Comparison of ENCODE assay signal across 9 cellular contexts in the genomic region with DNA sequence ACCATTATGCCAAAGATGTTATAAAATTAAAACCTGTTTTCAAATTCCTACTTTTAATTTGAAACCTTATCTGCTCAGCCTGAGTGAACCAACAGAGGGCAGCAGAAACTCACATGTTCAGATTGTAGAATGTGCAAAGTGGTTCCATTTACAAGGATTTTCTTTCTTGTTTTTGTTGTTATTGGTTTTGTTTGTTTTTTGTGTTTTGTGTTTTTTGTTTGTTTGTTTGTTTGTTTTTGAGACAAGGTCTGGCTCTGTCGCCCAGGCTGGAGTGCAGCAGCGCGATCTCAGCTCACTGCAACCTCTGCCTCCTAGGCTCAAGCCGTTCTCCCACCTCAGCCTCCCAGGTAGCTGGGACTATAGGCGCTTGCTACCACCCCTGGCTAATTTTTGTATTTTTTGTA. TPM values are rescaled to one million over a fixed set of nuclear protein-coding genes. Genes with fewer than 3 reads are reported as not detected.
DNase-seq lines count a peak whose midpoint lies in the region; ATAC-seq and TF ChIP-seq lines count a peak whose summit lies in the region.
"Had no signal": no experiment of that assay in that cellular context is flagged by ENCODE, and none has a peak within 500 bp of the region (broad histone marks: within the 10 kb centered on the region; RNA-seq: fewer than 3 reads in every experiment).

No MANE protein-coding gene starts in this region.

- CTCF ChIA-PET in Caco-2 (lab: Charles Lee) = interaction anchor here (1.0 to 2.8 kb wide), 2 partner anchors 119 to 193 kb away, joined by 3 to 24 read pairs; a partner anchor contains a TSS

- BruUV-seq in Caco-2 (replicated peaks; lab: Mats Ljungman, UMichigan) = no TSS peak

- POLR2A ChIA-PET in Caco-2 (lab: Charles Lee) = no interaction called here

- H3K9me3 Mint-ChIP-seq in Caco-2 (ENCODE audit: unreplicated experiment) (no peaks in the 10 kb centered on the region), HFFc6 (no peaks in the 10 kb centered on the region)

- H3K9me3 ChIP-seq in Caco-2 = no peaks in the 10 kb centered on the region
- H3K9me3 ChIP-seq in RWPE2 (ENCODE audit: severe bottlenecking) = no peaks in the 10 kb centered on the region
- H3K9me3 ChIP-seq in mucosa of descending colon = no peaks in the 10 kb centered on the region

- H3K36me3 Mint-ChIP-seq in Caco-2 (ENCODE audit: insufficient read depth, unreplicated experiment) (peaks cover 6% of the 10 kb centered on the region), HFFc6 (ENCODE audit: low read depth) (no peaks in the 10 kb centered on the region; the same call in 1 of the 2 replicates)

- DNase-seq in Caco-2 = peak; percentile 44 to 56
- peak; percentile 54 for DNase-seq in HFFc6
- DNase-seq in RWPE2 (ENCODE audit: low spot score) = no peak
- no peak for DNase-seq in coronary artery (ENCODE audit: low spot score)
- peak in 1 of 3 donors; percentile 73 for DNase-seq in mucosa of descending colon
- DNase-seq in NCI-H446 treated with DMSO at 0.1 percent for 48 hours (lab: John Stamatoyannopoulos, UW) = no peak

- H3K27ac ChIP-seq in RWPE2 (ENCODE audit: poor library complexity, severe bottlenecking) = no peak overlapping the region
- no peak overlapping the region for H3K27ac ChIP-seq in coronary artery

- no peaks in the 10 kb centered on the region for H3K27me3 ChIP-seq in Caco-2 (replicated peaks; ENCODE audit: control insufficient read depth, insufficient read depth, low read length)
- H3K27me3 ChIP-seq in RWPE2 (ENCODE audit: insufficient read depth, poor library complexity, severe bottlenecking) = no peaks in the 10 kb centered on the region

- no peak overlapping the region for H3K27ac Mint-ChIP-seq in Caco-2 (ENCODE audit: unreplicated experiment)
- no peak overlapping the region for H3K27ac Mint-ChIP-seq in HFFc6
- H3K27ac Mint-ChIP-seq: T-cell had no signal

- H3K4me3 Mint-ChIP-seq in Caco-2 (ENCODE audit: unreplicated experiment) (no peak overlapping the region), HFFc6 (no peak overlapping the region)
- H3K4me3 Mint-ChIP-seq: T-cell had no signal

- no peaks in the 10 kb centered on the region for H3K36me3 ChIP-seq in Caco-2 (ENCODE audit: control insufficient read depth, insufficient read depth, low read length)
- H3K36me3 ChIP-seq in RWPE2 (ENCODE audit: low read depth) = no peaks in the 10 kb centered on the region
- H3K36me3 ChIP-seq in mucosa of descending colon (ENCODE audit: low read depth) = no peaks in the 10 kb centered on the region

- H3K27me3 Mint-ChIP-seq in Caco-2 (ENCODE audit: insufficient read depth, unreplicated experiment) (no peaks in the 10 kb centered on the region), HFFc6 (ENCODE audit: insufficient read depth) (no peaks in the 10 kb centered on the region)
- H3K27me3 Mint-ChIP-seq: T-cell had no signal

- H3K4me1 Mint-ChIP-seq in Caco-2 (ENCODE audit: low read depth, unreplicated experiment) (peaks cover 13% of the 10 kb centered on the region), HFFc6 (ENCODE audit: low read depth) (peaks cover 35% of the 10 kb centered on the region)
- H3K4me1 Mint-ChIP-seq: T-cell had no signal

- peak; percentile 51 for ATAC-seq in RWPE2 (ENCODE audit: low read depth)
- ATAC-seq in mucosa of descending colon = peak; percentile 58
- ATAC-seq in HG03095 (IDR thresholded peaks at IDR 0.05; ENCODE audit: unreplicated experiment) = no peak
- no peak for ATAC-seq in GM18870 (IDR thresholded peaks at IDR 0.05; ENCODE audit: unreplicated experiment)
- ATAC-seq: T-cell had no signal

- peaks cover 37% of the 10 kb centered on the region for H3K4me1 ChIP-seq in Caco-2
- peaks cover 9% of the 10 kb centered on the region for H3K4me1 ChIP-seq in RWPE2 (ENCODE audit: insufficient read depth, poor library complexity, severe bottlenecking)
- no peaks in the 10 kb centered on the region for H3K4me1 ChIP-seq in mucosa of descending colon (ENCODE audit: low read depth)

- TF ChIP-seq CTCF in Caco-2 (IDR thresholded peaks at IDR 0.05; ENCODE audit: insufficient read depth in 1 of 2, low read depth in 1 of 2, low read length in 1 of 2, severe bottlenecking in 1 of 2, unreplicated experiment in 1 of 2) (peak; percentile 64 to 80), HFFc6 (IDR thresholded peaks at IDR 0.05) (peak; percentile 92), RWPE2 (IDR thresholded peaks at IDR 0.05; ENCODE audit: poor library complexity, severe bottlenecking) (peak; percentile 98), coronary artery (IDR thresholded peaks at IDR 0.05) (peak; percentile 76), mucosa of descending colon (IDR thresholded peaks at IDR 0.05) (peak; percentile 51)

- H3K4me3 ChIP-seq in Caco-2 (ENCODE audit: low read depth, low read length) = no peak overlapping the region
- no peak overlapping the region for H3K4me3 ChIP-seq in RWPE2 (ENCODE audit: severe bottlenecking)
- no peak overlapping the region for H3K4me3 ChIP-seq in coronary artery
- H3K4me3 ChIP-seq in mucosa of descending colon = no peak overlapping the region

- intact Hi-C loops in Caco-2 (cut with micrococcal nuclease; ENCODE audit: unreplicated experiment) (loop anchor here (1.0 kb wide), 3 partner anchors 120 to 194 kb away; a partner anchor contains a TSS), mucosa of descending colon (cut with DNase I, micrococcal nuclease) (loop anchor here (5.0 kb wide), 1 partner anchor 121 kb away; no protein-coding TSS in a partner anchor)

RNA-seq across cellular contexts. Expression of a gene that starts 22.8 kb away (rescaled TPM):
- total RNA-seq in Caco-2 (2022) (not detected in 2 replicates), mucosa of descending colon (under 1 TPM in 1 of 3 donors, not detected in 2; 0.26 TPM)
- total RNA-seq in HFFc6 (2021; fragmentation: NEBNext Ultra II Directional; extraction: Animal tissue kit (Norgen Biotek cat#: 25700)) = under 1 TPM in 2 of 6 experiments, not detected in 4; 0.12 to 0.13 TPM

Comparison
In these comparisons a context has a peak if more than half of its experiments do, and no peak if none do; other contexts are left out.
1. DNase-seq: peak in Caco-2 (2 of 2) and HFFc6 (single experiment); none in RWPE2 (single experiment), coronary artery (single experiment) and NCI-H446 treated with DMSO at 0.1 percent for 48 hours (single experiment).
2. ATAC-seq: peak in RWPE2 (single experiment) and mucosa of descending colon (single experiment); none in HG03095 (single experiment) and GM18870 (single experiment).
3. Peak in every context shown above with its lines, with median percentiles within 50 percentile points of each other: CTCF ChIP-seq.